26 cellular contexts compared by ENCODE assay signal in genomic region chr10:21694646-21695045, GRCh38.
A peak's percentile ranks its signal among the peaks of the same experiment; 100 is the strongest.
DNase-seq lines count a peak whose midpoint lies in the region; ATAC-seq and TF ChIP-seq lines count a peak whose summit lies in the region.
"Had no signal": no experiment of that assay in that cellular context is flagged by ENCODE, and none has a peak within 500 bp of the region (broad histone marks: within the 10 kb centered on the region; RNA-seq: fewer than 3 reads in every experiment).

No MANE protein-coding gene starts in this region.

- no peak for TF ChIP-seq CTCF in HFF-Myc (IDR thresholded peaks at IDR 0.05; ENCODE audit: low read depth, low read length, missing control alignments)
- no peak for TF ChIP-seq CTCF in astrocyte of the cerebellum (IDR thresholded peaks at IDR 0.05; ENCODE audit: low read depth, low read length, missing control alignments)
- TF ChIP-seq CTCF in fibroblast of mammary gland (conservative IDR thresholded peaks at IDR 0.05; ENCODE audit: control insufficient read depth, insufficient read depth, low read depth, low read length): no peak
- no peak for TF ChIP-seq CTCF in transverse colon (IDR thresholded peaks at IDR 0.05)

- no peaks in the 10 kb centered on the region for H3K27me3 ChIP-seq in transverse colon
- H3K27me3 ChIP-seq: dorsolateral prefrontal cortex, pancreas, uterus had no signal

- H3K4me3 Mint-ChIP-seq in activated naive CD8-positive, alpha-beta T cell treated with anti-CD3 and anti-CD28 coated beads, Interleukin-2, amount 50 U/mL, for 24 hours: no peak overlapping the region
- H3K4me3 Mint-ChIP-seq: activated CD8-positive, alpha-beta T cell treated with anti-CD3 and anti-CD28 coated beads for 36 hours; CD14-positive monocyte; immature natural killer cell; naive thymus-derived CD8-positive, alpha-beta T cell; T-cell had no signal

- H3K9me3 ChIP-seq in transverse colon: peaks cover 4% of the 10 kb centered on the region in 2 donors
- H3K9me3 ChIP-seq: pancreas had no signal

- intact Hi-C loops in sciatic nerve (cut with DNase I) (no loop called here), transverse colon (cut with DNase I; ENCODE audit: low total_unique reads) (no loop called here)

- WGBS in transverse colon (ENCODE audit: low coverage in 1 of 2), 2 donors: 82% methylated on average over 4 of the region's 4 CpGs

- H3K36me3 ChIP-seq in transverse colon: peaks cover 0 to 6% (median 2%) of the 10 kb centered on the region in 4 donors
- H3K36me3 ChIP-seq: uterus had no signal

- no peaks in the 10 kb centered on the region for H3K27me3 Mint-ChIP-seq in activated naive CD8-positive, alpha-beta T cell treated with anti-CD3 and anti-CD28 coated beads, Interleukin-2, amount 50 U/mL, for 24 hours
- H3K27me3 Mint-ChIP-seq: activated CD8-positive, alpha-beta T cell treated with anti-CD3 and anti-CD28 coated beads for 36 hours; naive thymus-derived CD8-positive, alpha-beta T cell; T-cell had no signal

- no peak for TF ChIP-seq POLR2A in transverse colon (IDR thresholded peaks at IDR 0.05)

- no peak overlapping the region for H3K27ac Mint-ChIP-seq in activated naive CD8-positive, alpha-beta T cell treated with anti-CD3 and anti-CD28 coated beads, Interleukin-2, amount 50 U/mL, for 24 hours
- H3K27ac Mint-ChIP-seq: immature natural killer cell, T-cell had no signal

- no peak for TF ChIP-seq EP300 in transverse colon (IDR thresholded peaks at IDR 0.05; ENCODE audit: low read depth)

- peak; percentile 61 for ATAC-seq in sciatic nerve
- ATAC-seq in HG02588 (IDR thresholded peaks at IDR 0.05; ENCODE audit: unreplicated experiment): no peak
- ATAC-seq in activated naive CD8-positive, alpha-beta T cell treated with anti-CD3 and anti-CD28 coated beads, Interleukin-2, amount 50 U/mL, for 24 hours: no peak
- ATAC-seq: activated CD8-positive, alpha-beta T cell treated with anti-CD3 and anti-CD28 coated beads for 36 hours; left lobe of liver; naive thymus-derived CD8-positive, alpha-beta T cell; pancreas; right cardiac atrium; T-cell had no signal

- peaks cover 7% of the 10 kb centered on the region for H3K4me1 Mint-ChIP-seq in activated naive CD8-positive, alpha-beta T cell treated with anti-CD3 and anti-CD28 coated beads, Interleukin-2, amount 50 U/mL, for 24 hours
- H3K4me1 Mint-ChIP-seq: CD14-positive monocyte, immature natural killer cell had no signal

- no peak overlapping the region for H3K4me3 ChIP-seq in HFF-Myc (replicated peaks; ENCODE audit: low read depth, low read length)
- H3K4me3 ChIP-seq in astrocyte of the cerebellum (ENCODE audit: low read depth, low read length): no peak overlapping the region
- H3K4me3 ChIP-seq in fibroblast of mammary gland (ENCODE audit: control insufficient read depth, low read depth, low read length): no peak overlapping the region
- no peak overlapping the region for H3K4me3 ChIP-seq in transverse colon
- H3K4me3 ChIP-seq: dorsolateral prefrontal cortex, pancreas, uterus had no signal

- H3K36me3 Mint-ChIP-seq in activated naive CD8-positive, alpha-beta T cell treated with anti-CD3 and anti-CD28 coated beads, Interleukin-2, amount 50 U/mL, for 24 hours (ENCODE audit: low read depth): peaks cover 51% of the 10 kb centered on the region

- peak; percentile 26 for DNase-seq in HFF-Myc (ENCODE audit: extremely low read depth, low read depth)
- peak; percentile 87 for DNase-seq in astrocyte of the cerebellum (ENCODE audit: low read depth)
- peak; percentile 68 for DNase-seq in fibroblast of mammary gland (ENCODE audit: low read depth)
- no peak for DNase-seq in sciatic nerve (ENCODE audit: low spot score)
- no peak for DNase-seq in activated naive CD8-positive, alpha-beta T cell treated with anti-CD3 and anti-CD28 coated beads, Interleukin-2, amount 50 U/mL, for 24 hours
- DNase-seq in transverse colon: no peak
- DNase-seq: activated CD4-positive, CD25-positive, alpha-beta regulatory T cell treated with anti-CD3 and anti-CD28 coated beads, Interleukin-2, amount 50 U/mL, for 72 hours; activated CD8-positive, alpha-beta T cell treated with anti-CD3 and anti-CD28 coated beads for 36 hours; activated gamma-delta T cell treated with Interleukin-2 at 50 U/mL for 16 hours; activated T-cell treated with anti-CD3 and anti-CD28 coated beads for 4 hours; dorsolateral prefrontal cortex; immature natural killer cell; Kasumi-1; NCI-H1694; NCI-H510A treated with DMSO at 0.1 percent for 48 hours; pancreas; SIG-M5; stimulated activated CD4-positive, alpha-beta T cell treated with anti-CD3 and anti-CD28 coated beads, Interleukin-4, amount 100 ng/mL, for 4 hours; stimulated activated naive CD4-positive, alpha-beta T cell; T-cell; uterus had no signal

- H3K9me3 Mint-ChIP-seq in activated naive CD8-positive, alpha-beta T cell treated with anti-CD3 and anti-CD28 coated beads, Interleukin-2, amount 50 U/mL, for 24 hours: peaks cover 19% of the 10 kb centered on the region

- in situ Hi-C loops in astrocyte of the cerebellum (cut with HindIII; ENCODE audit: low sequenced_read_pairs): no loop called here
- in situ Hi-C loops in transverse colon (cut with MboI; ENCODE audit: low pct_ligation_motif_present in 1 of 4, low pct_unique_long_range_greater_than_20kb in 1 of 4, low sequenced_read_pairs in 3 of 4): no loop called here

- H3K27ac ChIP-seq in transverse colon: no peak overlapping the region
- H3K27ac ChIP-seq: dorsolateral prefrontal cortex, pancreas, uterus had no signal

- H3K4me1 ChIP-seq in transverse colon: peaks cover 0 to 9% (median 0%) of the 10 kb centered on the region in 4 donors
- H3K4me1 ChIP-seq: pancreas, uterus had no signal

Comparison
In these comparisons a context has a peak if more than half of its experiments do, and no peak if none do; other contexts are left out.
1. DNase-seq: peak in HFF-Myc (single experiment), astrocyte of the cerebellum (single experiment) and fibroblast of mammary gland (single experiment); none in sciatic nerve (single experiment), activated naive CD8-positive, alpha-beta T cell treated with anti-CD3 and anti-CD28 coated beads, Interleukin-2, amount 50 U/mL, for 24 hours (single experiment) and transverse colon (single experiment).